Comparison of ENCODE assay signal across 11 cellular contexts in genomic region chr7:135965602-135966001, GRCh38. TPM values are rescaled to one million over a fixed set of nuclear protein-coding genes. Genes with fewer than 3 reads are reported as not detected.
A peak's percentile ranks its signal among the peaks of the same experiment; 100 is the strongest.
DNase-seq lines count a peak whose midpoint lies in the region; ATAC-seq and TF ChIP-seq lines count a peak whose summit lies in the region.
"Had no signal": no experiment of that assay in that cellular context is flagged by ENCODE, and none has a peak within 500 bp of the region (broad histone marks: within the 10 kb centered on the region; RNA-seq: fewer than 3 reads in every experiment).

No MANE protein-coding gene starts in this region.

- H3K9me3 ChIP-seq in cardiac muscle cell (ENCODE audit: low read depth) (no peaks in the 10 kb centered on the region), right atrium auricular region (no peaks in the 10 kb centered on the region)

- H3K4me3 ChIP-seq in cardiac muscle cell (peak overlapping the region; percentile 3), right atrium auricular region (no peak overlapping the region)

- peaks cover 56% of the 10 kb centered on the region for H3K4me1 ChIP-seq in cardiac muscle cell (ENCODE audit: low read depth)
- peaks cover 0 to 27% of the 10 kb centered on the region in 2 donors for H3K4me1 ChIP-seq in right atrium auricular region

- no peaks in the 10 kb centered on the region for H3K27me3 ChIP-seq in cardiac muscle cell
- H3K27me3 ChIP-seq in right atrium auricular region: no peaks in the 10 kb centered on the region

- peak; percentile 42 for ATAC-seq in HG02571 (IDR thresholded peaks at IDR 0.05; ENCODE audit: unreplicated experiment)
- ATAC-seq in HG03520 (IDR thresholded peaks at IDR 0.05; ENCODE audit: unreplicated experiment): peak; percentile 59

- no peaks in the 10 kb centered on the region for H3K36me3 ChIP-seq in cardiac muscle cell
- no peaks in the 10 kb centered on the region for H3K36me3 ChIP-seq in right atrium auricular region

- H3K27ac ChIP-seq in cardiac muscle cell: peak overlapping the region; percentile 65
- no peak overlapping the region for H3K27ac ChIP-seq in right atrium auricular region

- DNase-seq in cardiac muscle cell (ENCODE audit: low read depth in 1 of 2, low spot score in 1 of 2) (no peak), right atrium auricular region (ENCODE audit: low spot score) (no peak), 8988T (no peak), NCI-H2029 (lab: John Stamatoyannopoulos, UW) (no peak), midbrain (lab: John Stamatoyannopoulos, UW) (no peak), OCI-M1 (lab: John Stamatoyannopoulos, UW) (no peak)
- DNase-seq: activated CD4-positive, alpha-beta T cell treated with anti-CD3 and anti-CD28 coated beads, Interleukin-2, amount 50 U/mL, for 48 hours; activated naive CD8-positive, alpha-beta T cell treated with anti-CD3 and anti-CD28 coated beads, Interleukin-2, amount 10 ng/mL, durations not matched to agents 7 days and 5 days; HCEC 1CT had no signal

- TF ChIP-seq CTCF in cardiac muscle cell (IDR thresholded peaks at IDR 0.05; ENCODE audit: low read depth, low read length) (no peak), right atrium auricular region (IDR thresholded peaks at IDR 0.05) (no peak)

RNA-seq across cellular contexts. Expression of gene MTPN, which starts 11.6 kb away (rescaled TPM):
- total RNA-seq in cardiac muscle cell (110 and 141 TPM in 2 replicates), right atrium auricular region (100 to 1,000 TPM in 1 of 2 donors, 10 to 100 TPM in 1; 91.9 to 103 TPM)
- polyA plus RNA-seq in cardiac muscle cell: 79.0 and 86.1 TPM in 2 replicates
